ENCODE assay signal across 34 cellular contexts in the genomic region with DNA sequence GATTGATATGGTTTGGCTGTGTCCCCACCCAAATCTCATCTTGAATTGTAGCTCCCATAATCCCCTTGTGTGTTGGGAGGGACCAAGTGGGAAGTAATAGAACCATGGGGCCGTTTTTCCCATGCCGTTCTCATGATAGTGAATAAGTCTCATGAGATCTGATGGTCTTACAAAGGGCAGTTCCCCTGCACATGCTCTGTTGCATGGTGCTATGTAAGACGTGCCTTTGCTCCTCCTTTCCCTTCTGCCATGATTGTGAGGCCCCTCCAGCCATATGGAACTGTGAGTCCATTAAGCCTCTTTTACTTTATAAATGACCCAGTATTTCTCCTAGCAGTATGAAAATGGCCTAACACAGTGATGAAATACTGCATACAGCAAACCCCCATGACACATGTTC.
"Had no signal": no experiment of that assay in that cellular context is flagged by ENCODE, and none has a peak within 500 bp of the region (broad histone marks: within the 10 kb centered on the region; RNA-seq: fewer than 3 reads in every experiment).

No MANE protein-coding gene starts in this region.

- H3K36me3 ChIP-seq: adrenal gland, ascending aorta, brain microvascular endothelial cell, breast epithelium, cardiac muscle cell had no signal

- H3K27ac ChIP-seq: adrenal gland, ascending aorta, body of pancreas, brain microvascular endothelial cell, breast epithelium, cardiac muscle cell had no signal

- H3K4me1 ChIP-seq: adrenal gland, ascending aorta, body of pancreas, breast epithelium had no signal

- DNase-seq: activated effector memory CD4-positive, alpha-beta T cell treated with anti-CD3 and anti-CD28 coated beads, Interleukin-2, amount 50 U/mL, for 16 hours; activated effector memory CD4-positive, alpha-beta T cell treated with Interleukin-2 at 50 U/mL for 16 hours; activated gamma-delta T cell; activated gamma-delta T cell treated with Interleukin-2 at 50 U/mL for 16 hours; activated naive CD4-positive, alpha-beta T cell; activated naive CD4-positive, alpha-beta T cell treated with anti-CD3 and anti-CD28 coated beads for 36 hours; activated naive CD4-positive, alpha-beta T cell treated with anti-CD3 and anti-CD28 coated beads, Interleukin-2, amount 10 ng/mL, durations not matched to agents 7 days and 5 days; activated naive CD4-positive, alpha-beta T cell treated with anti-CD3 and anti-CD28 coated beads, Interleukin-2, amount 50 U/mL, for 16 hours; activated naive CD4-positive, alpha-beta T cell treated with Interleukin-2 at 50 U/mL for 16 hours; activated naive CD8-positive, alpha-beta T cell treated with anti-CD3 and anti-CD28 coated beads for 36 hours; activated naive CD8-positive, alpha-beta T cell treated with anti-CD3 and anti-CD28 coated beads, Interleukin-2, amount 10 ng/mL, durations not matched to agents 7 days and 5 days; activated naive CD8-positive, alpha-beta T cell treated with anti-CD3 and anti-CD28 coated beads, Interleukin-2, amount 50 U/mL, for 24 hours; activated T-cell treated with anti-CD3 and anti-CD28 coated beads, Interleukin-2, amount 50 U/mL, for 1 hour; activated T-cell treated with anti-CD3 and anti-CD28 coated beads, Interleukin-2, amount 50 U/mL, for 24 hours; activated T-cell treated with anti-CD3 and anti-CD28 coated beads, Interleukin-2, amount 50 U/mL, for 4 hours; activated T-cell treated with anti-CD3 and anti-CD28 coated beads, Interleukin-2, amount 50 U/mL, for 48 hours; activated T-cell treated with anti-CD3 and anti-CD28 coated beads, Interleukin-2, amount 50 U/mL, for 72 hours; adrenal gland; amniotic stem cell; amygdala; anterior cingulate cortex; aorta; body of pancreas; brain microvascular endothelial cell; caudate nucleus; central memory CD4-positive, alpha-beta T cell; cerebellar nuclear complex had no signal

- ATAC-seq: activated naive CD4-positive, alpha-beta T cell treated with anti-CD3 and anti-CD28 coated beads, Interleukin-2, amount 50 U/mL, for 72 hours; activated naive CD8-positive, alpha-beta T cell treated with anti-CD3 and anti-CD28 coated beads, Interleukin-2, amount 50 U/mL, for 24 hours; activated T-cell treated with anti-CD3 and anti-CD28 coated beads, Interleukin-2, amount 50 U/mL, for 4 hours; activated T-cell treated with anti-CD3 and anti-CD28 coated beads, Interleukin-2, amount 50 U/mL, for 72 hours; activated T-helper 17 cell treated with anti-CD3 and anti-CD28 coated beads, Interleukin-2, amount 50 U/mL, for 72 hours; body of pancreas had no signal

- H3K27me3 ChIP-seq: adrenal gland, ascending aorta, body of pancreas, brain microvascular endothelial cell, breast epithelium, cardiac muscle cell had no signal

- FAIRE-seq: astrocyte, bronchial epithelial cell had no signal

- H3K9me3 ChIP-seq: adrenal gland, ascending aorta, body of pancreas, breast epithelium had no signal

- H3K4me3 ChIP-seq: adrenal gland, ascending aorta, body of pancreas, breast epithelium, cardiac muscle cell had no signal
